In genomic region chr15:34588046-34588674, GRCh38 we compare ENCODE assay signal across 8 cellular contexts. TPM values are rescaled to one million over a fixed set of nuclear protein-coding genes. Genes with fewer than 3 reads are reported as not detected.
A peak's percentile ranks its signal among the peaks of the same experiment; 100 is the strongest.
DNase-seq lines count a peak whose midpoint lies in the region; ATAC-seq and TF ChIP-seq lines count a peak whose summit lies in the region.

No MANE protein-coding gene starts in this region.

- no peaks in the 10 kb centered on the region for H3K9me3 ChIP-seq in Peyer's patch
- no peaks in the 10 kb centered on the region for H3K9me3 ChIP-seq in uterus

- peak overlapping the region in 3 of 4 donors; percentile 50 to 90 (median 53) for H3K4me3 Mint-ChIP-seq in IgD-negative memory B cell

- H3K4me3 ChIP-seq in Peyer's patch (peak overlapping the region in 1 of 4 donors; percentile 14), uterus (peak overlapping the region in 1 of 2 donors; percentile 16)

- intact Hi-C loops in uterus (cut with DNase I; ENCODE audit: low total_unique reads), result no loop called here

- peaks cover 6% of the 10 kb centered on the region for H3K27me3 Mint-ChIP-seq in IgD-negative memory B cell

- DNase-seq in AML-193 (lab: John Stamatoyannopoulos, UW), result peak; percentile 68 to 80
- peak in 2 of 3 donors; percentile 54 to 85 for DNase-seq in Peyer's patch
- peak; percentile 45 for DNase-seq in activated T-helper 9 cell treated with anti-CD3 and anti-CD28 coated beads, Interleukin-2, amount 50 U/mL, for 16 hours (ENCODE audit: low read depth)
- DNase-seq in fibroblast of the conjunctiva (ENCODE audit: low read depth), result peak; percentile 68
- DNase-seq in nucleus accumbens (lab: John Stamatoyannopoulos, UW), result peak in 37 of 56 donors; percentile 7 to 72 (median 34)
- DNase-seq in uterus, result peak; percentile 65 to 80

- no peak overlapping the region for H3K27ac Mint-ChIP-seq in IgD-negative memory B cell

- peak in 1 of 2 donors; percentile 11 for TF ChIP-seq POLR2A in Peyer's patch (IDR thresholded peaks at IDR 0.05)
- peak in 1 of 2 donors; percentile 13 for TF ChIP-seq POLR2A in uterus (IDR thresholded peaks at IDR 0.05)

- ATAC-seq in GM18858 (IDR thresholded peaks at IDR 0.05; ENCODE audit: unreplicated experiment), result peak; percentile 29

- H3K27ac ChIP-seq in Peyer's patch (no peak overlapping the region), uterus (peak overlapping the region; percentile 48 to 56)

- H3K9me3 Mint-ChIP-seq in IgD-negative memory B cell, result no peaks in the 10 kb centered on the region

- H3K27me3 ChIP-seq in Peyer's patch (no peaks in the 10 kb centered on the region), uterus (no peaks in the 10 kb centered on the region)

- H3K4me1 Mint-ChIP-seq in IgD-negative memory B cell, result peaks cover 5 to 9% (median 5%) of the 10 kb centered on the region in 3 donors

- TF ChIP-seq CTCF in Peyer's patch (IDR thresholded peaks at IDR 0.05) (peak; percentile 49 to 88 (median 84)), uterus (IDR thresholded peaks at IDR 0.05) (peak; percentile 59 to 89 (median 78))

- H3K36me3 ChIP-seq in Peyer's patch (no peaks in the 10 kb centered on the region), uterus (no peaks in the 10 kb centered on the region)

- H3K4me1 ChIP-seq in Peyer's patch (peaks cover 0 to 7% (median 6%) of the 10 kb centered on the region in 4 donors), uterus (peaks cover 0 to 3% of the 10 kb centered on the region in 2 donors)

- H3K36me3 Mint-ChIP-seq in IgD-negative memory B cell, result no peaks in the 10 kb centered on the region

RNA-seq across cellular contexts. Expression of gene GOLGA8B, which starts 4.7 kb away (rescaled TPM):
- polyA plus RNA-seq in IgD-negative memory B cell, result 7.6 TPM
- total RNA-seq in Peyer's patch (100 to 1,000 TPM; 152 to 781 (median 264) TPM), uterus (100 to 1,000 TPM in 1 of 4 donors, 10 to 100 TPM in 3; 20.3 to 242 (median 71.6) TPM)

Comparison
In these comparisons a context has a peak if more than half of its experiments do, and no peak if none do; other contexts are left out.
1. H3K27ac ChIP-seq: peak in uterus (2 of 2); none in Peyer's patch (0 of 4).
2. Peak in every context shown above with its lines, with median percentiles within 50 percentile points of each other: DNase-seq.